Comparison of ENCODE assay signal across 24 cellular contexts in the genomic region with DNA sequence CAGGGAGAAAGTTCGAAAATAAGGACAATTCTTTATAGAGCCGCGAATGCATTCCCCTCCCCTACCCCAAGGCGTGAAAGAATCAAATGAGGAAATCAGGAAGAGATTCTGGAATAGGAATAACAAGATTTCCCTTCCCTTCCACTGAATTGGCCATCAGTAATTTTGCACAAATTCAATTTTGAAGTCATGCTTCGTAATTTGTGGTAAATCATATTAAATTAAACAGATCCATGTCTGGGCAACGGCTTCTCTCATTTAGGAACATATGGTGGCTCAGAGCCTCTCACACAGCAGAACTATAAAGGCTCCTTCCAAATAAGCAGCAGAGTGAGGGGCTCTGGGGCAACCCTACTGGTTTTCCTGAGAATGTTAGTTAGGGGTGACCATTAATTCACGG.
"Had no signal": no experiment of that assay in that cellular context is flagged by ENCODE, and none has a peak within 500 bp of the region (broad histone marks: within the 10 kb centered on the region; RNA-seq: fewer than 3 reads in every experiment).

No MANE protein-coding gene starts in this region.

- DNase-seq: dermis blood vessel endothelial cell; erythroblast; foreskin melanocyte; head of caudate nucleus; kidney; left cardiac atrium; left ventricle myocardium inferior; lower lobe of right lung; natural killer cell; occipital lobe; pancreas; right cardiac atrium; stimulated activated CD4-positive, alpha-beta T cell treated with anti-CD3 and anti-CD28 coated beads, Interleukin-4, amount 100 ng/mL, for 1 hour; stimulated activated CD8-positive, alpha-beta memory T cell treated with anti-CD3 and anti-CD28 coated beads, Interleukin-4, amount 100 ng/mL, for 48 hours; stimulated activated naive CD8-positive, alpha-beta T cell treated with anti-CD3 and anti-CD28 coated beads, Interleukin-15, Interleukin-2, amounts not matched to agents 100 U/mL and 50 U/mL, for 24 hours; tibial artery; upper lobe of left lung; uterus had no signal

- H3K9me3 ChIP-seq: lower lobe of right lung, pancreas, tibial artery, upper lobe of left lung, uterus had no signal

- H3K27ac ChIP-seq: left ventricle myocardium inferior, lower lobe of right lung, neural progenitor cell, pancreas, tibial artery, upper lobe of left lung, uterus had no signal

- H3K4me1 Mint-ChIP-seq: memory B cell had no signal

- ATAC-seq: left cardiac atrium; lower lobe of right lung; pancreas; right cardiac atrium; stimulated activated effector memory CD8-positive, alpha-beta T cell treated with anti-CD3 and anti-CD28 coated beads, Interleukin-12 subunit alpha, Interleukin-12 subunit beta, amount 100 ng/mL, for 72 hours; stimulated activated naive CD8-positive, alpha-beta T cell treated with anti-CD3 and anti-CD28 coated beads, Interleukin-15, Interleukin-2, amounts not matched to agents 100 U/mL and 50 U/mL, for 24 hours had no signal

- H3K27me3 Mint-ChIP-seq: memory B cell had no signal

- H3K27me3 ChIP-seq: hepatocyte, neural progenitor cell, pancreas, tibial artery, upper lobe of left lung, uterus had no signal

- H3K36me3 ChIP-seq: left ventricle myocardium inferior, neural progenitor cell, pancreas, uterus had no signal

- H3K4me3 ChIP-seq: hepatocyte, left ventricle myocardium inferior, lower lobe of right lung, neural progenitor cell, pancreas, tibial artery, upper lobe of left lung, uterus had no signal

- H3K36me3 Mint-ChIP-seq: neural progenitor cell had no signal

- H3K27ac Mint-ChIP-seq: memory B cell; mesothelial cell of epicardium; neural progenitor cell; progenitor cell of endocrine pancreas; stimulated activated effector memory CD8-positive, alpha-beta T cell treated with anti-CD3 and anti-CD28 coated beads, Interleukin-12 subunit alpha, Interleukin-12 subunit beta, amount 100 ng/mL, for 72 hours had no signal

- H3K4me1 ChIP-seq: left ventricle myocardium inferior, pancreas, upper lobe of left lung, uterus had no signal

- H3K4me3 Mint-ChIP-seq: memory B cell; mesothelial cell of epicardium; natural killer cell; neural progenitor cell; stimulated activated effector memory CD8-positive, alpha-beta T cell treated with anti-CD3 and anti-CD28 coated beads, Interleukin-12 subunit alpha, Interleukin-12 subunit beta, amount 100 ng/mL, for 72 hours had no signal

- H3K9me3 Mint-ChIP-seq: memory B cell; natural killer cell; stimulated activated effector memory CD8-positive, alpha-beta T cell treated with anti-CD3 and anti-CD28 coated beads, Interleukin-12 subunit alpha, Interleukin-12 subunit beta, amount 100 ng/mL, for 72 hours had no signal
